8 cellular contexts compared by ENCODE assay signal in the genomic region with DNA sequence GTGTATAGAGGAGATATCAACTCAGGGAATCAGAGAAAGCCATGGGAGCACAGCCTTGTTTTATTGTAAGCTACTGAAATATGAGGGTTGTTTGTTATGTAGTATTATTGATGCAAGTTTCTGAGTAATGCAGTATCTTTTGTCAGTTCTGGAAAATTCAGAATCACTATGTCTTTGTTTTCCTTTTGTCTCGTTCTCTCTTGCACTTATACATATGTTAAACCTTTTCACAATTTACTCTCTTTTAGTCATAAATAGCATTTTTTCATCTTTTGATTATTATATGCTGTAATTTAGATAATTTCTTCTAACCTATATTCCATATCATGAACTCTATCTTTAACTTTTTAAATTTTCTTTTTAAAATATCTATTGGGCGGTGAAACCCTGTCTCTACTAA.
"Had no signal": no experiment of that assay in that cellular context is flagged by ENCODE, and none has a peak within 500 bp of the region (broad histone marks: within the 10 kb centered on the region; RNA-seq: fewer than 3 reads in every experiment).

No MANE protein-coding gene starts in this region.

- FAIRE-seq: G401.6, GM12878, GM12891, GM12892, GM18507, GM19239 had no signal

- ATAC-seq: GM12878 had no signal

- DNase-seq: GDM1, GF-D8 had no signal

- H3K4me3 ChIP-seq: GM12878 had no signal
